Comparison of ENCODE assay signal across 8 cellular contexts in genomic region chr1:203340112-203340804, GRCh38. TPM values are rescaled to one million over a fixed set of nuclear protein-coding genes. Genes with fewer than 3 reads are reported as not detected.
DNase-seq lines count a peak whose midpoint lies in the region; FAIRE-seq and TF ChIP-seq lines count a peak whose summit lies in the region.
"Had no signal": no experiment of that assay in that cellular context is flagged by ENCODE, and none has a peak within 500 bp of the region (broad histone marks: within the 10 kb centered on the region; RNA-seq: fewer than 3 reads in every experiment).

No MANE protein-coding gene starts in this region.

- intact Hi-C loops in activated T-helper 1 cell treated with anti-CD3 and anti-CD28 coated beads, Interleukin-12 subunit alpha, Interleukin-12 subunit beta, Interleukin-2, Interleukin-4 antibody, amounts not matched to agents 30 ng/mL and 10 ng/mL and 1 ng/mL, durations not matched to agents 14 hours and 24 hours and 36 hours (cut with micrococcal nuclease): loop anchor here (1.0 to 2.0 kb wide), 4 partner anchors 35 to 363 kb away; partner anchors contain the start of gene BTG2

- H3K27ac Mint-ChIP-seq in activated T-helper 1 cell treated with anti-CD3 and anti-CD28 coated beads, Interleukin-12 subunit alpha, Interleukin-12 subunit beta, Interleukin-2, Interleukin-4 antibody, amounts not matched to agents 30 ng/mL and 10 ng/mL and 1 ng/mL, durations not matched to agents 14 hours and 24 hours and 36 hours: no peak overlapping the region
- H3K27ac Mint-ChIP-seq in nephron: peak overlapping the region; percentile 11 to 80 (median 67)

- H3K4me1 ChIP-seq in Peyer's patch: peaks cover 0 to 5% (median 0%) of the 10 kb centered on the region in 4 donors

- H3K27ac ChIP-seq in Peyer's patch: no peak overlapping the region

- no peak for TF ChIP-seq POLR2A in Peyer's patch (IDR thresholded peaks at IDR 0.05)

- H3K9me3 ChIP-seq in MG63: no peaks in the 10 kb centered on the region
- no peaks in the 10 kb centered on the region for H3K9me3 ChIP-seq in Peyer's patch

- H3K4me3 ChIP-seq in MG63 (no peak overlapping the region), Peyer's patch (no peak overlapping the region), fibroblast of pulmonary artery (replicated peaks; ENCODE audit: low read depth, low read length) (no peak overlapping the region)

- H3K36me3 ChIP-seq in MG63 (no peaks in the 10 kb centered on the region), Peyer's patch (no peaks in the 10 kb centered on the region)

- H3K27me3 ChIP-seq in MG63 (peaks cover 21% of the 10 kb centered on the region), Peyer's patch (no peaks in the 10 kb centered on the region)

- peaks cover 35% of the 10 kb centered on the region for H3K4me1 Mint-ChIP-seq in activated T-helper 1 cell treated with anti-CD3 and anti-CD28 coated beads, Interleukin-12 subunit alpha, Interleukin-12 subunit beta, Interleukin-2, Interleukin-4 antibody, amounts not matched to agents 30 ng/mL and 10 ng/mL and 1 ng/mL, durations not matched to agents 14 hours and 24 hours and 36 hours (ENCODE audit: low read depth)
- peaks cover 47% of the 10 kb centered on the region for H3K4me1 Mint-ChIP-seq in nephron

- H3K9me3 Mint-ChIP-seq in activated T-helper 1 cell treated with anti-CD3 and anti-CD28 coated beads, Interleukin-12 subunit alpha, Interleukin-12 subunit beta, Interleukin-2, Interleukin-4 antibody, amounts not matched to agents 30 ng/mL and 10 ng/mL and 1 ng/mL, durations not matched to agents 14 hours and 24 hours and 36 hours: no peaks in the 10 kb centered on the region
- H3K9me3 Mint-ChIP-seq in nephron: no peaks in the 10 kb centered on the region

- peaks cover 30% of the 10 kb centered on the region for H3K27me3 Mint-ChIP-seq in activated T-helper 1 cell treated with anti-CD3 and anti-CD28 coated beads, Interleukin-12 subunit alpha, Interleukin-12 subunit beta, Interleukin-2, Interleukin-4 antibody, amounts not matched to agents 30 ng/mL and 10 ng/mL and 1 ng/mL, durations not matched to agents 14 hours and 24 hours and 36 hours (ENCODE audit: insufficient read depth)
- peaks cover 15% of the 10 kb centered on the region for H3K27me3 Mint-ChIP-seq in nephron (ENCODE audit: low read depth)

- H3K4me3 Mint-ChIP-seq in activated T-helper 1 cell treated with anti-CD3 and anti-CD28 coated beads, Interleukin-12 subunit alpha, Interleukin-12 subunit beta, Interleukin-2, Interleukin-4 antibody, amounts not matched to agents 30 ng/mL and 10 ng/mL and 1 ng/mL, durations not matched to agents 14 hours and 24 hours and 36 hours: no peak overlapping the region
- H3K4me3 Mint-ChIP-seq in nephron: no peak overlapping the region

- FAIRE-seq in urothelium cell line (lab: Jason Lieb, UNC): no peak
- FAIRE-seq: endometrium had no signal

- no peaks in the 10 kb centered on the region for H3K36me3 Mint-ChIP-seq in activated T-helper 1 cell treated with anti-CD3 and anti-CD28 coated beads, Interleukin-12 subunit alpha, Interleukin-12 subunit beta, Interleukin-2, Interleukin-4 antibody, amounts not matched to agents 30 ng/mL and 10 ng/mL and 1 ng/mL, durations not matched to agents 14 hours and 24 hours and 36 hours (ENCODE audit: low read depth)
- H3K36me3 Mint-ChIP-seq in nephron (ENCODE audit: low read depth): no peaks in the 10 kb centered on the region

- TF ChIP-seq CTCF in GM12874 (IDR thresholded peaks at IDR 0.05; ENCODE audit: insufficient read depth, low read depth, low read length): peak; percentile 83
- TF ChIP-seq CTCF in Peyer's patch (IDR thresholded peaks at IDR 0.05): peak; percentile 76 to 95 (median 90)
- peak; percentile 90 for TF ChIP-seq CTCF in fibroblast of pulmonary artery (IDR thresholded peaks at IDR 0.05; ENCODE audit: low read length, missing control alignments)
- TF ChIP-seq CTCF in nephron (IDR thresholded peaks at IDR 0.05; ENCODE audit: unreplicated experiment in 3 of 3): peak; percentile 89 to 91 (median 91)

- peak; percentile 61 for DNase-seq in MG63
- DNase-seq in Peyer's patch: peak in 2 of 3 donors; percentile 60 to 86
- peak; percentile 45 for DNase-seq in activated T-helper 1 cell treated with anti-CD3 and anti-CD28 coated beads, Interleukin-12 subunit alpha, Interleukin-12 subunit beta, Interleukin-2, Interleukin-4 antibody, amounts not matched to agents 30 ng/mL and 10 ng/mL and 1 ng/mL, durations not matched to agents 14 hours and 24 hours and 36 hours (ENCODE audit: low spot score)
- peak; percentile 89 for DNase-seq in fibroblast of pulmonary artery (ENCODE audit: low read depth)
- peak; percentile 85 for DNase-seq in urothelium cell line (ENCODE audit: low spot score)

RNA-seq across cellular contexts. Expression of gene FMOD, which starts 10.7 kb away (rescaled TPM):
- total RNA-seq in MG63 (2014; rRNA removed; shearing (Covaris generic); ENCODE audit: low replicate concordance): not detected in 2 replicates
- 10 to 100 TPM; 10.5 to 33.8 (median 12.2) TPM for total RNA-seq in Peyer's patch
- total RNA-seq in activated T-helper 1 cell treated with anti-CD3 and anti-CD28 coated beads, Interleukin-12 subunit alpha, Interleukin-12 subunit beta, Interleukin-2, Interleukin-4 antibody, amounts not matched to agents 30 ng/mL and 10 ng/mL and 1 ng/mL, durations not matched to agents 14 hours and 24 hours and 36 hours: 3.4 and 4.1 TPM in 2 replicates

RNA-seq across cellular contexts. Expression of gene BTG2, which starts 34.9 kb away (rescaled TPM):
- 0.10 and 2.0 TPM in 2 replicates for total RNA-seq in MG63 (2014; rRNA removed; shearing (Covaris generic); ENCODE audit: low replicate concordance)
- total RNA-seq in Peyer's patch: 100 to 1,000 TPM in 1 of 4 donors, 10 to 100 TPM in 3; 45.0 to 129 (median 58.8) TPM
- total RNA-seq in activated T-helper 1 cell treated with anti-CD3 and anti-CD28 coated beads, Interleukin-12 subunit alpha, Interleukin-12 subunit beta, Interleukin-2, Interleukin-4 antibody, amounts not matched to agents 30 ng/mL and 10 ng/mL and 1 ng/mL, durations not matched to agents 14 hours and 24 hours and 36 hours: 137 and 139 TPM in 2 replicates

Comparison
In these comparisons a context has a peak if more than half of its experiments do, and no peak if none do; other contexts are left out.
1. RNA of gene BTG2, which starts 34.9 kb away (total RNA-seq): 137 to 139 TPM in activated T-helper 1 cell treated with anti-CD3 and anti-CD28 coated beads, Interleukin-12 subunit alpha, Interleukin-12 subunit beta, Interleukin-2, Interleukin-4 antibody, amounts not matched to agents 30 ng/mL and 10 ng/mL and 1 ng/mL, durations not matched to agents 14 hours and 24 hours and 36 hours and 45.0 to 129 TPM in Peyer's patch; 0.10 to 2.0 TPM in MG63; every median in the first group is over 10 times any median in the second.
2. Peak in every context shown above with its lines, with median percentiles within 50 percentile points of each other: CTCF ChIP-seq and DNase-seq.